In the genomic region with DNA sequence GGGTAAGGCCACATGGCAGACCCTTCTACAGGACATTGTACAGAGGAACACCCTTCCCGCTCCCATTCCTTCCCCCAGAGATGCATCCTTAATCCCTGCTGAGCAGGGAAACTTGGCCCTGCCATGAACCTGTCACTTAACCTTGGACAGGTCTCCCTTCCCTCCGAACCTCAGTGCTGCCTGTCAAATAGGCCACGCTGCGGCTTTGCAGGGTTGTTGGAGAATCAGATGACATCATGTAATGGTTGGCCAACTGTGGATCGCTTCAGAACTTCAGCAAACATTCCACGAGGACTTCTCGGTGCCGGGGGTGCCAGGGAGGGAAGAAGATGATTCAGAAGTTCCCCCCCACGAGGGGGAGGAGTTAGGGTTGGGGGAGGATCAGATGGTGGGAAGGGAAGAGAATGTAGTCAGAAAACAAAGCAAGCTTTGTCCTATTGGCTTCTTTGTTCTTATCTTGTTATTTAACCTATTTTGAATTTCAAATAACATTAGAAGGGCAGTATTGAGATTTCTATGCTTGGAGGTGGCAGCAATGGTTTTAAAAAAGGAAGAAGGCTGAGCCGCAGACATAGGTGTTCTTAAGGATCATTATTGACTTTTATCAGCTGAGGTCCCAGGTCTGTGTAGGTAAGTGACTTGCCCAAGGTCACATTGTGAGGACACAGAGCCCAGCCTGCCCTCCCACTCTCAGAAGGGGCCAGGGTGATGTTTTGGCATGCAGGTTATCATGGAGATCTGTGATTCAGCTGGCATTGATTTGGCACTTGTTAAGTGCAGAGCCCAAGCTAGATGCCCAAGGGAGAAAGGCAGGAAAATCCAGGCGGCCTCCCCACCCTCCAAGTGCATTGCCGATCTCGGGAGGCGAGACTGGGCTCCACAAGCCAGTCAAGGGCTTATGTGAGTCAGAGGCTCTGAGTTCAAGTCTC, we compare ENCODE assay signal across 8 cellular contexts. TPM values are rescaled to one million over a fixed set of nuclear protein-coding genes. Genes with fewer than 3 reads are reported as not detected.
DNase-seq lines count a peak whose midpoint lies in the region; ATAC-seq and TF ChIP-seq lines count a peak whose summit lies in the region.

No MANE protein-coding gene starts in this region.

- no peak overlapping the region for H2AFZ ChIP-seq in OCI-LY7 (ENCODE audit: low read length)

- no peaks in the 10 kb centered on the region for H3K79me2 ChIP-seq in OCI-LY7 (ENCODE audit: insufficient read depth, low read depth, low read length)

- H3K36me3 ChIP-seq in heart left ventricle: peaks cover 0 to 34% (median 23%) of the 10 kb centered on the region in 9 donors
- no peaks in the 10 kb centered on the region for H3K36me3 ChIP-seq in rectal smooth muscle tissue (ENCODE audit: control insufficient read depth, insufficient read depth, low read length)
- H3K36me3 ChIP-seq in OCI-LY7 (ENCODE audit: insufficient read depth, low read length): no peaks in the 10 kb centered on the region

- H3K9me2 ChIP-seq in OCI-LY7 (ENCODE audit: insufficient read depth, low read length): no peaks in the 10 kb centered on the region

- H3K27me3 ChIP-seq in heart left ventricle (peaks cover 0 to 30% (median 0%) of the 10 kb centered on the region in 9 donors), rectal smooth muscle tissue (ENCODE audit: control insufficient read depth, insufficient read depth, low read length) (no peaks in the 10 kb centered on the region)

- peak in 3 of 4 donors; percentile 9 to 34 (median 18) for ATAC-seq in heart left ventricle
- ATAC-seq in GM21390 (IDR thresholded peaks at IDR 0.05; ENCODE audit: unreplicated experiment): no peak

- WGBS in heart left ventricle, 4 donors: 40 to 50% (median 45%) methylated on average over 14 of the region's 14 CpGs

- H3K27ac ChIP-seq in VCaP (0 out of 2 replicates have a peak overlapping the region, but pooled peaks have one; percentile 7), heart left ventricle (peak overlapping the region; percentile 35 to 100 (median 96)), rectal smooth muscle tissue (ENCODE audit: low read depth, low read length) (peak overlapping the region; percentile 73), OCI-LY7 (ENCODE audit: low read depth, low read length, poor library complexity, severe bottlenecking) (no peak overlapping the region)

- H3K9me3 ChIP-seq in heart left ventricle: no peaks in the 10 kb centered on the region
- H3K9me3 ChIP-seq in OCI-LY7 (ENCODE audit: low read length): no peaks in the 10 kb centered on the region

- H3K4me3 ChIP-seq in heart left ventricle (peak overlapping the region in 9 of 12 donors; percentile 17 to 93 (median 66)), rectal smooth muscle tissue (ENCODE audit: low read length) (peak overlapping the region; percentile 12), OCI-LY7 (ENCODE audit: low read depth, low read length, poor library complexity, severe bottlenecking) (no peak overlapping the region)

- no peak overlapping the region for H3K4me2 ChIP-seq in OCI-LY7 (ENCODE audit: low read length)

- CTCF ChIA-PET in OCI-LY7 (lab: Charles Lee; ENCODE audit: unreplicated experiment): interaction anchor here (1.0 kb wide), 1 partner anchor 29 kb away, joined by 3 read pairs; no protein-coding TSS in a partner anchor

- no peak for TF ChIP-seq CTCF in VCaP (conservative IDR thresholded peaks at IDR 0.05)
- TF ChIP-seq CTCF in heart left ventricle (IDR thresholded peaks at IDR 0.05): no peak
- TF ChIP-seq CTCF in OCI-LY7 (conservative IDR thresholded peaks at IDR 0.05; ENCODE audit: low read length): no peak

- DNase-seq in EL (peak; percentile 98), heart left ventricle (peak in 3 of 5 donors; percentile 67 to 79 (median 71)), cerebellar cortex (ENCODE audit: low spot score) (no peak), OCI-LY7 (ENCODE audit: low spot score) (no peak)
- DNase-seq in stimulated activated CD4-positive, alpha-beta T cell treated with anti-CD3 and anti-CD28 coated beads, Interleukin-4, amount 100 ng/mL, for 24 hours: no peak

- no peak overlapping the region for H3K9ac ChIP-seq in rectal smooth muscle tissue (ENCODE audit: low read length)

- TF ChIP-seq POLR2A in heart left ventricle (IDR thresholded peaks at IDR 0.05): no peak

- POLR2A ChIA-PET in OCI-LY7 (lab: Charles Lee): interaction anchor here (0.6 to 1.1 kb wide), 2 partner anchors 16 to 22 kb away, joined by 3 read pairs; a partner anchor contains a TSS

- BruUV-seq in OCI-LY7 (replicated peaks; lab: Mats Ljungman, UMichigan): no TSS peak

- H3K4me1 ChIP-seq in heart left ventricle (peaks cover 14 to 88% (median 72%) of the 10 kb centered on the region in 12 donors), rectal smooth muscle tissue (ENCODE audit: control insufficient read depth, insufficient read depth, low read length) (peaks cover 21% of the 10 kb centered on the region), OCI-LY7 (ENCODE audit: insufficient read depth, low read length, poor library complexity, severe bottlenecking) (peaks cover 4% of the 10 kb centered on the region)

- intact Hi-C loops in heart left ventricle (cut with DNase I): loop anchor here in 2 of 10 donors (1.0 to 2.0 kb wide), 2 partner anchors 17 kb away; no protein-coding TSS in a partner anchor
- intact Hi-C loops in OCI-LY7 (cut with micrococcal nuclease; ENCODE audit: unreplicated experiment): no loop called here

- no peaks in the 10 kb centered on the region for H4K20me1 ChIP-seq in OCI-LY7 (ENCODE audit: insufficient read depth, low read length)

RNA-seq across cellular contexts. Expression of a gene that starts 3.1 kb away (rescaled TPM):
- total RNA-seq in heart left ventricle: 10 to 100 TPM; 11.9 to 34.9 (median 23.8) TPM
- 10 to 100 TPM; 10.4 to 17.7 TPM for polyA plus RNA-seq in heart left ventricle
- total RNA-seq in OCI-LY7 (2014; rRNA removed; shearing (Covaris generic)): not detected in 2 replicates
- total RNA-seq in OCI-LY7 (2022): not detected in 2 replicates

RNA-seq across cellular contexts. Expression of a gene that starts 16.5 kb away (rescaled TPM):
- total RNA-seq in heart left ventricle (10 to 100 TPM in 1 of 9 donors, 1 to 10 TPM in 1, not detected in 7; 5.3 to 10.3 TPM), OCI-LY7 (2022) (0.82 and 0.92 TPM in 2 replicates)
- polyA plus RNA-seq in heart left ventricle: under 1 TPM in 1 of 2 donors, not detected in 1; 0.17 TPM
- 0.44 TPM in 1 of 2 replicates, not detected in the other for total RNA-seq in OCI-LY7 (2014; rRNA removed; shearing (Covaris generic))

RNA-seq across cellular contexts. Expression of a gene that starts 44.2 kb away (rescaled TPM):
- 10 to 100 TPM in 3 of 9 donors, 1 to 10 TPM in 6; 5.2 to 12.6 (median 8.1) TPM for total RNA-seq in heart left ventricle
- polyA plus RNA-seq in heart left ventricle: 10 to 100 TPM in 1 of 2 donors, 1 to 10 TPM in 1; 7.8 to 13.9 TPM
- 3.3 and 4.0 TPM in 2 replicates for total RNA-seq in OCI-LY7 (2014; rRNA removed; shearing (Covaris generic))
- total RNA-seq in OCI-LY7 (2022): 2.8 and 3.1 TPM in 2 replicates

RNA-seq across cellular contexts. Expression of a gene that starts 45.2 kb away (rescaled TPM):
- total RNA-seq in heart left ventricle: 10 to 100 TPM; 22.7 to 45.7 (median 27.4) TPM
- 10 to 100 TPM; 27.4 to 39.4 TPM for polyA plus RNA-seq in heart left ventricle
- 119 and 127 TPM in 2 replicates for total RNA-seq in OCI-LY7 (2014; rRNA removed; shearing (Covaris generic))
- 167 and 172 TPM in 2 replicates for total RNA-seq in OCI-LY7 (2022)

Comparison
In these comparisons a context has a peak if more than half of its experiments do, and no peak if none do; other contexts are left out.
1. DNase-seq: peak in EL (single experiment) and heart left ventricle (3 of 5); none in stimulated activated CD4-positive, alpha-beta T cell treated with anti-CD3 and anti-CD28 coated beads, Interleukin-4, amount 100 ng/mL, for 24 hours (single experiment), cerebellar cortex (single experiment) and OCI-LY7 (single experiment).
2. RNA of a gene that starts 3.1 kb away (total RNA-seq): 11.9 to 34.9 TPM in heart left ventricle; not detected in OCI-LY7; every median in the first group is over 10 times any median in the second.